1 cellular context compared by ENCODE assay signal in the genomic region with DNA sequence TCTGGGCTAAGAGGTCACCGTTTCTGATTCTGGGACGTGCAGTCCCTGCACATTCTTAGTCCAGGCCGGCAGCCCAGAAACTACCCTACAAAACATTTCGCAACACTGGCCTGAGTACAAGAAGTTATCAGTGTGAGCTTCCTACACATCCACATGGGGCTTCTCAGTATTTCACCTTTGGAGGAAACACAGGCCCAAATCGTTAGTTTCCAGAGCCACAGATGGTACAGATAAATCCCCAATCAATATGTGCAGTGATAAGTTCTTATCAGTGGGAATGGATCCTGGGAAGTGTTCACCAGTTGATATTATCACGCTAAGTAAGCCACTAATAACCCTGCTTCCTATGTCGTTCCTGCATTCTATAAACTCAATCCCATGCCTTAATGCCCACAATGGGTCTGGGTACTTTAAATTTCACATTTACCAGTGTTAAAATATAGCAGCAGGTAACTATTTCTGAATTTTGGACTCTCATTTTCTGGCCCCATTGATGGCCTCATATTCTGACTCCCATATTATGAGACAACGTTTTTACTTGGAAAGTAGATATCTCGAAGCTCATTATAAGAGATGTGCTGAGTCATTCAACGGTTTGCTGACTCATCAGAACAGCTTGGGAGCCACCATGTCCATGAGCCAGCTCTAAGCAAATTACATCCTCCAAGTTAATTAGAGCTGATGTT.
TF ChIP-seq lines count a peak whose summit lies in the region.

No MANE protein-coding gene starts in this region.

TF ChIP-seq in K562, 482 proteins besides CTCF, POLR2A, EP300 and RAD21 (continued from another document and continues in another):
- TF ChIP-seq, protein P1, sequence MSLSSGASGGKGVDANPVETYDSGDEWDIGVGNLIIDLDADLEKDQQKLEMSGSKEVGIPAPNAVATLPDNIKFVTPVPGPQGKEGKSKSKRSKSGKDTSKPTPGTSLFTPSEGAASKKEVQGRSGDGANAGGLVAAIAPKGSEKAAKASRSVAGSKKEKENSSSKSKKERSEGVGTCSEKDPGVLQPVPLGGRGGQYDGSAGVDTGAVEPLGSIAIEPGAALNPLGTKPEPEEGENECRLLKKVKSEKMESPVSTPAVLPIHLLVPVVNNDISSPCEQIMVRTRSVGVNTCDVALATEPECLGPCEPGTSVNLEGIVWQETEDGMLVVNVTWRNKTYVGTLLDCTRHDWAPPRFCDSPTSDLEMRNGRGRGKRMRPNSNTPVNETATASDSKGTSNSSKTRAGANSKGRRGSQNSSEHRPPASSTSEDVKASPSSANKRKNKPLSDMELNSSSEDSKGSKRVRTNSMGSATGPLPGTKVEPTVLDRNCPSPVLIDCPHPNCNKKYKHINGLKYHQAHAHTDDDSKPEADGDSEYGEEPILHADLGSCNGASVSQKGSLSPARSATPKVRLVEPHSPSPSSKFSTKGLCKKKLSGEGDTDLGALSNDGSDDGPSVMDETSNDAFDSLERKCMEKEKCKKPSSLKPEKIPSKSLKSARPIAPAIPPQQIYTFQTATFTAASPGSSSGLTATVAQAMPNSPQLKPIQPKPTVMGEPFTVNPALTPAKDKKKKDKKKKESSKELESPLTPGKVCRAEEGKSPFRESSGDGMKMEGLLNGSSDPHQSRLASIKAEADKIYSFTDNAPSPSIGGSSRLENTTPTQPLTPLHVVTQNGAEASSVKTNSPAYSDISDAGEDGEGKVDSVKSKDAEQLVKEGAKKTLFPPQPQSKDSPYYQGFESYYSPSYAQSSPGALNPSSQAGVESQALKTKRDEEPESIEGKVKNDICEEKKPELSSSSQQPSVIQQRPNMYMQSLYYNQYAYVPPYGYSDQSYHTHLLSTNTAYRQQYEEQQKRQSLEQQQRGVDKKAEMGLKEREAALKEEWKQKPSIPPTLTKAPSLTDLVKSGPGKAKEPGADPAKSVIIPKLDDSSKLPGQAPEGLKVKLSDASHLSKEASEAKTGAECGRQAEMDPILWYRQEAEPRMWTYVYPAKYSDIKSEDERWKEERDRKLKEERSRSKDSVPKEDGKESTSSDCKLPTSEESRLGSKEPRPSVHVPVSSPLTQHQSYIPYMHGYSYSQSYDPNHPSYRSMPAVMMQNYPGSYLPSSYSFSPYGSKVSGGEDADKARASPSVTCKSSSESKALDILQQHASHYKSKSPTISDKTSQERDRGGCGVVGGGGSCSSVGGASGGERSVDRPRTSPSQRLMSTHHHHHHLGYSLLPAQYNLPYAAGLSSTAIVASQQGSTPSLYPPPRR (CRISPR knock-in tag; IDR thresholded peaks at IDR 0.05; ENCODE audit: borderline replicate concordance) = no peak
- TF ChIP-seq ZNF707 (CRISPR knock-in tag; conservative IDR thresholded peaks at IDR 0.05) (no peak), E2F4 (CRISPR knock-in tag; IDR thresholded peaks at IDR 0.05; ENCODE audit: low read depth) (no peak), MYC (IDR thresholded peaks at IDR 0.05; ENCODE audit: low read depth, low read length) (peak; percentile 42; the same call in 1 of the 2 replicates), MYC (CRISPR knock-in tag; IDR thresholded peaks at IDR 0.05; ENCODE audit: borderline replicate concordance, low read depth) (peak; percentile 22; the same call in 1 of the 2 replicates), CBFA2T2 (conservative IDR thresholded peaks at IDR 0.05) (peak; percentile 85), ZNF668 (CRISPR knock-in tag; IDR thresholded peaks at IDR 0.05) (peak; percentile 85; the same call in 1 of the 2 replicates), ERF (CRISPR knock-in tag; IDR thresholded peaks at IDR 0.05) (no peak), CREBBP (IDR thresholded peaks at IDR 0.05; ENCODE audit: low read depth, low read length) (no peak), SREBF1 (IDR thresholded peaks at IDR 0.05; ENCODE audit: borderline replicate concordance, low read depth, low read length) (no peak), SIN3A (IDR thresholded peaks at IDR 0.05; ENCODE audit: borderline replicate concordance in 2 of 2, control insufficient read depth in 1 of 2, low read depth in 2 of 2, low read length in 2 of 2) (no peak), ZNF280B (CRISPR knock-in tag; IDR thresholded peaks at IDR 0.05) (no peak), YY1 (IDR thresholded peaks at IDR 0.05; ENCODE audit: borderline replicate concordance in 1 of 3, control insufficient read depth in 1 of 3, extremely low read depth in 1 of 3, insufficient read depth in 3 of 3, insufficient read length in 1 of 3, insufficient replicate concordance in 2 of 3, low read depth in 1 of 3, low read length in 2 of 3) (peak in 1 of 3 experiments; percentile 84), TAF9B (IDR thresholded peaks at IDR 0.05; ENCODE audit: partially characterized antibody) (peak; percentile 72), ZNF436 (CRISPR knock-in tag; IDR thresholded peaks at IDR 0.05) (no peak), CAMTA2 (CRISPR knock-in tag; conservative IDR thresholded peaks at IDR 0.05) (no peak), TARDBP (IDR thresholded peaks at IDR 0.05) (0 out of 2 replicates have a peak, but pooled peaks have one; percentile 32), ESRRA (IDR thresholded peaks at IDR 0.05; ENCODE audit: borderline replicate concordance, low read depth) (peak; percentile 57; the same call in 1 of the 2 replicates), MXD1 (CRISPR knock-in tag; IDR thresholded peaks at IDR 0.05; ENCODE audit: borderline replicate concordance, poor library complexity, severe bottlenecking) (no peak), MEIS2 (IDR thresholded peaks at IDR 0.05; ENCODE audit: partially characterized antibody) (peak; percentile 35), MEF2D (tag; conservative IDR thresholded peaks at IDR 0.05; ENCODE audit: low read depth) (peak; percentile 86; the same call in 1 of the 2 replicates), CBFA2T3 (IDR thresholded peaks at IDR 0.05) (peak; percentile 93), ZNF146 (CRISPR knock-in tag; IDR thresholded peaks at IDR 0.05; ENCODE audit: unreplicated experiment) (no peak), RBM34 (IDR thresholded peaks at IDR 0.05; ENCODE audit: borderline replicate concordance, insufficient read depth, low read length) (no peak), HBP1 (CRISPR knock-in tag; IDR thresholded peaks at IDR 0.05) (no peak), RNF2 (IDR thresholded peaks at IDR 0.05) (0 out of 2 replicates have a peak, but pooled peaks have one; percentile 58), TEAD4 (IDR thresholded peaks at IDR 0.05; ENCODE audit: low read length) (peak; percentile 90), TEAD4 (CRISPR knock-in tag; IDR thresholded peaks at IDR 0.05; ENCODE audit: borderline replicate concordance) (no peak), CREB3 (tag; conservative IDR thresholded peaks at IDR 0.05; ENCODE audit: low read depth) (peak; percentile 71; the same call in 1 of the 2 replicates), POU5F1 (IDR thresholded peaks at IDR 0.05; ENCODE audit: borderline replicate concordance, low read depth, low read length, partially characterized antibody) (no peak), ZFP36 (IDR thresholded peaks at IDR 0.05; ENCODE audit: low read depth, low read length, partially characterized antibody) (no peak), TCF3 (CRISPR knock-in tag; IDR thresholded peaks at IDR 0.05) (peak; percentile 73), MTA2 (IDR thresholded peaks at IDR 0.05; ENCODE audit: low read depth) (peak; percentile 68), JUNB (CRISPR knock-in tag; conservative IDR thresholded peaks at IDR 0.05) (peak; percentile 84), ZFP30 (CRISPR knock-in tag; IDR thresholded peaks at IDR 0.05; ENCODE audit: borderline replicate concordance) (no peak)
- TF ChIP-seq, protein P2, sequence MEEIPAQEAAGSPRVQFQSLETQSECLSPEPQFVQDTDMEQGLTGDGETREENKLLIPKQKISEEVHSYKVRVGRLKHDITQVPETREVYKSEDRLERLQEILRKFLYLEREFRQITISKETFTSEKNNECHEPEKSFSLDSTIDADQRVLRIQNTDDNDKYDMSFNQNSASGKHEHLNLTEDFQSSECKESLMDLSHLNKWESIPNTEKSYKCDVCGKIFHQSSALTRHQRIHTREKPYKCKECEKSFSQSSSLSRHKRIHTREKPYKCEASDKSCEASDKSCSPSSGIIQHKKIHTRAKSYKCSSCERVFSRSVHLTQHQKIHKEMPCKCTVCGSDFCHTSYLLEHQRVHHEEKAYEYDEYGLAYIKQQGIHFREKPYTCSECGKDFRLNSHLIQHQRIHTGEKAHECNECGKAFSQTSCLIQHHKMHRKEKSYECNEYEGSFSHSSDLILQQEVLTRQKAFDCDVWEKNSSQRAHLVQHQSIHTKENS (CRISPR knock-in tag; IDR thresholded peaks at IDR 0.05) = 0 out of 2 replicates have a peak, but pooled peaks have one; percentile 36
- TF ChIP-seq, protein P3, sequence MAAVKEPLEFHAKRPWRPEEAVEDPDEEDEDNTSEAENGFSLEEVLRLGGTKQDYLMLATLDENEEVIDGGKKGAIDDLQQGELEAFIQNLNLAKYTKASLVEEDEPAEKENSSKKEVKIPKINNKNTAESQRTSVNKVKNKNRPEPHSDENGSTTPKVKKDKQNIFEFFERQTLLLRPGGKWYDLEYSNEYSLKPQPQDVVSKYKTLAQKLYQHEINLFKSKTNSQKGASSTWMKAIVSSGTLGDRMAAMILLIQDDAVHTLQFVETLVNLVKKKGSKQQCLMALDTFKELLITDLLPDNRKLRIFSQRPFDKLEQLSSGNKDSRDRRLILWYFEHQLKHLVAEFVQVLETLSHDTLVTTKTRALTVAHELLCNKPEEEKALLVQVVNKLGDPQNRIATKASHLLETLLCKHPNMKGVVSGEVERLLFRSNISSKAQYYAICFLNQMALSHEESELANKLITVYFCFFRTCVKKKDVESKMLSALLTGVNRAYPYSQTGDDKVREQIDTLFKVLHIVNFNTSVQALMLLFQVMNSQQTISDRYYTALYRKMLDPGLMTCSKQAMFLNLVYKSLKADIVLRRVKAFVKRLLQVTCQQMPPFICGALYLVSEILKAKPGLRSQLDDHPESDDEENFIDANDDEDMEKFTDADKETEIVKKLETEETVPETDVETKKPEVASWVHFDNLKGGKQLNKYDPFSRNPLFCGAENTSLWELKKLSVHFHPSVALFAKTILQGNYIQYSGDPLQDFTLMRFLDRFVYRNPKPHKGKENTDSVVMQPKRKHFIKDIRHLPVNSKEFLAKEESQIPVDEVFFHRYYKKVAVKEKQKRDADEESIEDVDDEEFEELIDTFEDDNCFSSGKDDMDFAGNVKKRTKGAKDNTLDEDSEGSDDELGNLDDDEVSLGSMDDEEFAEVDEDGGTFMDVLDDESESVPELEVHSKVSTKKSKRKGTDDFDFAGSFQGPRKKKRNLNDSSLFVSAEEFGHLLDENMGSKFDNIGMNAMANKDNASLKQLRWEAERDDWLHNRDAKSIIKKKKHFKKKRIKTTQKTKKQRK (IDR thresholded peaks at IDR 0.05; ENCODE audit: borderline replicate concordance, low read depth, low read length) = no peak
- TF ChIP-seq, protein P4, sequence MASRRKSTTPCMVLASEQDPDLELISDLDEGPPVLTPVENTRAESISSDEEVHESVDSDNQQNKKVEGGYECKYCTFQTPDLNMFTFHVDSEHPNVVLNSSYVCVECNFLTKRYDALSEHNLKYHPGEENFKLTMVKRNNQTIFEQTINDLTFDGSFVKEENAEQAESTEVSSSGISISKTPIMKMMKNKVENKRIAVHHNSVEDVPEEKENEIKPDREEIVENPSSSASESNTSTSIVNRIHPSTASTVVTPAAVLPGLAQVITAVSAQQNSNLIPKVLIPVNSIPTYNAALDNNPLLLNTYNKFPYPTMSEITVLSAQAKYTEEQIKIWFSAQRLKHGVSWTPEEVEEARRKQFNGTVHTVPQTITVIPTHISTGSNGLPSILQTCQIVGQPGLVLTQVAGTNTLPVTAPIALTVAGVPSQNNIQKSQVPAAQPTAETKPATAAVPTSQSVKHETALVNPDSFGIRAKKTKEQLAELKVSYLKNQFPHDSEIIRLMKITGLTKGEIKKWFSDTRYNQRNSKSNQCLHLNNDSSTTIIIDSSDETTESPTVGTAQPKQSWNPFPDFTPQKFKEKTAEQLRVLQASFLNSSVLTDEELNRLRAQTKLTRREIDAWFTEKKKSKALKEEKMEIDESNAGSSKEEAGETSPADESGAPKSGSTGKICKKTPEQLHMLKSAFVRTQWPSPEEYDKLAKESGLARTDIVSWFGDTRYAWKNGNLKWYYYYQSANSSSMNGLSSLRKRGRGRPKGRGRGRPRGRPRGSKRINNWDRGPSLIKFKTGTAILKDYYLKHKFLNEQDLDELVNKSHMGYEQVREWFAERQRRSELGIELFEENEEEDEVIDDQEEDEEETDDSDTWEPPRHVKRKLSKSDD (conservative IDR thresholded peaks at IDR 0.05; ENCODE audit: low read length) = peak; percentile 95
